ENCODE assay signal across 18 cellular contexts in the genomic region with DNA sequence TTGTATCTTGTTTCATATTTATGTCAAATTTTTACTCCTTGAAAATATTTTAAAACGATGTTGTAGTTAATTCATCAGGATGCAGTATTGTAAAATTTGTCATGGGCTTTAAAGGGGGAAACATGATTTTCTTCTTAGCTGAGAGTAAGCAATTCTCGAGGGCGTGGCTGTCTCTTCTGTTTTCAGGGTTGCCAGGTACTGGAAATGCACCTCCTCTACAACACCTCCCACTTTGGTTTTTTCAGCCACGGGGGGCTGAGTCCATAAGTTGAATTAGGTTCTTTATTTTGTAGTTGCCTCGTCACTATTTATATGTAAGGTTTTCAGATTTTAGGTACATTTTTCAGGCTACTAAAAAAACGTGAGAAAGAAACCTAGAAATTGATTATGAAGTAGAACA.
DNase-seq lines count a peak whose midpoint lies in the region; ATAC-seq lines count a peak whose summit lies in the region.
"Had no signal": no experiment of that assay in that cellular context is flagged by ENCODE, and none has a peak within 500 bp of the region (broad histone marks: within the 10 kb centered on the region; RNA-seq: fewer than 3 reads in every experiment).

No MANE protein-coding gene starts in this region.

- no peak overlapping the region for H3K18ac ChIP-seq in mesenchymal stem cell (ENCODE audit: low read depth in 1 of 2, low read length in 2 of 2)

- DNase-seq in stimulated activated naive CD4-positive, alpha-beta T cell treated with Interleukin-2 at 50 U/mL for 16 hours (lab: John Stamatoyannopoulos, UW), result peak; percentile 1
- DNase-seq in stimulated activated naive CD4-positive, alpha-beta T cell (lab: John Stamatoyannopoulos, UW), result no peak
- DNase-seq in T-helper 17 cell (no peak), mesenchymal stem cell (no peak), posterior cingulate gyrus (no peak), DMS53 treated with DMSO at 0.1 percent for 48 hours (lab: John Stamatoyannopoulos, UW; ENCODE audit: unreplicated experiment) (no peak)
- no peak for DNase-seq in activated CD4-positive, alpha-beta T cell treated with anti-CD3 and anti-CD28 coated beads for 4 hours
- DNase-seq: activated CD4-positive, CD25-positive, alpha-beta regulatory T cell; Calu3; HCEC 1CT; midbrain; NCI-H1105 treated with DMSO at 0.1 percent for 48 hours; NCI-H526; OCI-M1; ovary; right lobe of liver had no signal

- H3K14ac ChIP-seq in mesenchymal stem cell (ENCODE audit: low read length in 2 of 2), result no peak overlapping the region

- H2BK5ac ChIP-seq in mesenchymal stem cell (ENCODE audit: low read depth, low read length, poor library complexity, severe bottlenecking), result no peak overlapping the region

- no peak overlapping the region for H3K4me3 Mint-ChIP-seq in T-helper 17 cell

- H3K4me1 ChIP-seq in mesenchymal stem cell (ENCODE audit: control insufficient read depth, insufficient read depth, low read depth, low read length), result peaks cover 19% of the 10 kb centered on the region

- no peak overlapping the region for H3K4me3 ChIP-seq in mesenchymal stem cell (ENCODE audit: insufficient read depth in 1 of 2, low read depth in 1 of 2, low read length in 2 of 2)
- H3K4me3 ChIP-seq: coronary artery, ovary, right lobe of liver had no signal

- no peak overlapping the region for H3K4me2 ChIP-seq in mesenchymal stem cell (ENCODE audit: low read length, poor library complexity, severe bottlenecking)

- H3K9me3 ChIP-seq in T-helper 17 cell (ENCODE audit: control insufficient read depth, low read length, poor library complexity, severe bottlenecking), result no peaks in the 10 kb centered on the region
- H3K9me3 ChIP-seq in mesenchymal stem cell (ENCODE audit: control insufficient read depth, low read length), result no peaks in the 10 kb centered on the region
- H3K9me3 ChIP-seq: ovary, right lobe of liver had no signal

- H3K4me1 Mint-ChIP-seq in T-helper 17 cell, result peaks cover 53% of the 10 kb centered on the region

- H3K27ac Mint-ChIP-seq in T-helper 17 cell, result peak overlapping the region; percentile 67

- no peak overlapping the region for H4K91ac ChIP-seq in mesenchymal stem cell (ENCODE audit: low read length)

- no peak overlapping the region for H3K9ac ChIP-seq in mesenchymal stem cell (ENCODE audit: low read length)

- H3K36me3 ChIP-seq in mesenchymal stem cell (ENCODE audit: control insufficient read depth in 1 of 2, insufficient read depth in 2 of 2, low read depth in 1 of 2, low read length in 2 of 2), result peaks cover 5 to 7% of the 10 kb centered on the region in 2 experiments
- H3K36me3 ChIP-seq: ovary, right lobe of liver had no signal

- no peaks in the 10 kb centered on the region for H3K27me3 ChIP-seq in mesenchymal stem cell (ENCODE audit: control insufficient read depth in 1 of 2, insufficient read depth in 1 of 2, low read length in 2 of 2)
- H3K27me3 ChIP-seq: ovary, right lobe of liver had no signal

- H3K79me1 ChIP-seq in mesenchymal stem cell (replicated peaks; ENCODE audit: low read length, poor library complexity, severe bottlenecking), result peaks cover 2% of the 10 kb centered on the region

- intact Hi-C loops in posterior cingulate gyrus (cut with DNase I), result no loop called here

- ATAC-seq in T-helper 17 cell (peak; percentile 27), GM18519 (IDR thresholded peaks at IDR 0.05; ENCODE audit: low FRiP score, unreplicated experiment) (no peak)
- ATAC-seq: right lobe of liver had no signal

- H2AK5ac ChIP-seq in mesenchymal stem cell (ENCODE audit: low read length, severe bottlenecking), result peak overlapping the region; percentile 57

- H2BK120ac ChIP-seq in mesenchymal stem cell (ENCODE audit: low read depth, low read length), result no peak overlapping the region

- no peak overlapping the region for H2BK12ac ChIP-seq in mesenchymal stem cell (ENCODE audit: low read length in 2 of 2)

- H2BK15ac ChIP-seq in mesenchymal stem cell (ENCODE audit: low read depth, poor library complexity, severe bottlenecking), result no peak overlapping the region

- no peak overlapping the region for H3K23ac ChIP-seq in mesenchymal stem cell (ENCODE audit: low read length in 2 of 2)

- no peaks in the 10 kb centered on the region for H3K27me3 Mint-ChIP-seq in T-helper 17 cell

- no peak overlapping the region for H3K4ac ChIP-seq in mesenchymal stem cell (ENCODE audit: low read depth in 1 of 2, low read length in 2 of 2)

- H3K27ac ChIP-seq in mesenchymal stem cell (ENCODE audit: low read length, poor library complexity, severe bottlenecking), result peak overlapping the region; percentile 77
- H3K27ac ChIP-seq: coronary artery, ovary, right lobe of liver had no signal

- WGBS in mesenchymal stem cell, result 88% methylated on average over 4 of the region's 6 CpGs

- H4K8ac ChIP-seq in mesenchymal stem cell (ENCODE audit: low read length), result no peak overlapping the region

- no peaks in the 10 kb centered on the region for H3K36me3 Mint-ChIP-seq in T-helper 17 cell (ENCODE audit: low read depth)

- H2AFZ ChIP-seq in mesenchymal stem cell (ENCODE audit: low read depth, low read length), result no peak overlapping the region
